ENCODE assay signal across 25 cellular contexts in the genomic region with DNA sequence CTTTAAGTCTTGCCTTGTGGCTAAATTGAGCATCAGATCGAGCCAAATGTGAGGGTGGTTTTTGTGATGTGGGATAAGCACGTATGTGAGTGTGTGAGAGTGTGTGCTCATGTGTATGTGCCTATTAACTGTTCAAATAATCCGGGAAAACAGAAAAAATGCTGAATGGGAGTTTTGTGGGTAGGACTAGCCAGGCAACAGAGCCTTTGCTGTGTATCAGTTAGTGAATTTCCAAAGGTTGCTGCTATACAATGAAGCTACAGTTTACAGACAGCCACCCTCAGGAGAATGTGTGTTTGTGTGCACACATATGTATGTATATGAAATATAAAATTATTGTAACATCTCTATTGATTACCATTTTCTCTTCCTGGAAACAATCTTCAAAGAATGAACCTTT.
"Had no signal": no experiment of that assay in that cellular context is flagged by ENCODE, and none has a peak within 500 bp of the region (broad histone marks: within the 10 kb centered on the region; RNA-seq: fewer than 3 reads in every experiment).

No MANE protein-coding gene starts in this region.

- H3K27ac Mint-ChIP-seq: activated B cell treated with CpG ODN at 0.5 μM for 24 hours; activated CD8-positive, alpha-beta T cell treated with anti-CD3 and anti-CD28 coated beads for 36 hours; activated naive CD8-positive, alpha-beta T cell treated with anti-CD3 and anti-CD28 coated beads, Interleukin-2, amount 50 U/mL, for 24 hours; activated T-helper 17 cell treated with anti-CD3 and anti-CD28 coated beads, Interleukin-2, amount 50 U/mL, for 72 hours; endodermal cell; immature natural killer cell; naive thymus-derived CD4-positive, alpha-beta T cell; type B pancreatic cell had no signal

- H3K4me3 Mint-ChIP-seq: activated B cell treated with CpG ODN at 0.5 μM for 24 hours; activated CD8-positive, alpha-beta T cell treated with anti-CD3 and anti-CD28 coated beads for 36 hours; activated naive CD8-positive, alpha-beta T cell treated with anti-CD3 and anti-CD28 coated beads, Interleukin-2, amount 50 U/mL, for 24 hours; activated T-cell treated with anti-CD3 and anti-CD28 coated beads, Interleukin-2, amount 50 U/mL, for 4 hours; activated T-helper 17 cell treated with anti-CD3 and anti-CD28 coated beads, Interleukin-2, amount 50 U/mL, for 72 hours; endodermal cell; immature natural killer cell; naive thymus-derived CD4-positive, alpha-beta T cell; type B pancreatic cell had no signal

- H3K27me3 Mint-ChIP-seq: activated B cell treated with CpG ODN at 0.5 μM for 24 hours; activated CD8-positive, alpha-beta T cell treated with anti-CD3 and anti-CD28 coated beads for 36 hours; activated naive CD8-positive, alpha-beta T cell treated with anti-CD3 and anti-CD28 coated beads, Interleukin-2, amount 50 U/mL, for 24 hours; activated T-helper 17 cell treated with anti-CD3 and anti-CD28 coated beads, Interleukin-2, amount 50 U/mL, for 72 hours; naive thymus-derived CD4-positive, alpha-beta T cell; type B pancreatic cell had no signal

- ATAC-seq: activated CD8-positive, alpha-beta T cell treated with anti-CD3 and anti-CD28 coated beads for 36 hours; activated naive CD8-positive, alpha-beta T cell treated with anti-CD3 and anti-CD28 coated beads, Interleukin-2, amount 50 U/mL, for 24 hours; activated T-cell treated with anti-CD3 and anti-CD28 coated beads, Interleukin-2, amount 50 U/mL, for 4 hours; activated T-helper 17 cell treated with anti-CD3 and anti-CD28 coated beads, Interleukin-2, amount 50 U/mL, for 72 hours; esophagus mucosa; heart left ventricle; naive thymus-derived CD4-positive, alpha-beta T cell; psoas muscle had no signal

- H3K9me3 Mint-ChIP-seq: activated B cell treated with CpG ODN at 0.5 μM for 24 hours; activated naive CD8-positive, alpha-beta T cell treated with anti-CD3 and anti-CD28 coated beads, Interleukin-2, amount 50 U/mL, for 24 hours; activated T-cell treated with anti-CD3 and anti-CD28 coated beads, Interleukin-2, amount 50 U/mL, for 4 hours; endodermal cell; type B pancreatic cell had no signal

- H3K36me3 Mint-ChIP-seq: immature natural killer cell; naive thymus-derived CD4-positive, alpha-beta T cell; type B pancreatic cell had no signal

- H3K4me1 Mint-ChIP-seq: activated B cell treated with CpG ODN at 0.5 μM for 24 hours; activated naive CD8-positive, alpha-beta T cell treated with anti-CD3 and anti-CD28 coated beads, Interleukin-2, amount 50 U/mL, for 24 hours; activated T-helper 17 cell treated with anti-CD3 and anti-CD28 coated beads, Interleukin-2, amount 50 U/mL, for 72 hours; immature natural killer cell; naive thymus-derived CD4-positive, alpha-beta T cell had no signal

- DNase-seq: activated B cell treated with CpG ODN at 0.5 μM for 24 hours; activated CD4-positive, alpha-beta T cell treated with anti-CD3 and anti-CD28 coated beads, Interleukin-2, amount 50 U/mL, for 1 hour; activated CD8-positive, alpha-beta T cell treated with anti-CD3 and anti-CD28 coated beads for 36 hours; activated gamma-delta T cell treated with Interleukin-2 at 50 U/mL for 16 hours; activated naive CD4-positive, alpha-beta T cell treated with anti-CD3 and anti-CD28 coated beads, Interleukin-2, amount 50 U/mL, for 16 hours; activated naive CD8-positive, alpha-beta T cell treated with anti-CD3 and anti-CD28 coated beads, Interleukin-2, amount 50 U/mL, for 24 hours; activated T-cell treated with anti-CD3 and anti-CD28 coated beads, Interleukin-2, amount 50 U/mL, for 4 hours; amygdala; caudate nucleus; endodermal cell; foreskin fibroblast; heart left ventricle; hypothalamus; immature natural killer cell; midbrain; naive thymus-derived CD4-positive, alpha-beta T cell; occipital lobe; psoas muscle; stimulated activated CD4-positive, alpha-beta T cell treated with anti-CD3 and anti-CD28 coated beads, Interleukin-15, amount 100 ng/mL, for 24 hours; stimulated activated CD4-positive, alpha-beta T cell treated with anti-CD3 and anti-CD28 coated beads, Interleukin-2, amount 100 ng/mL, for 24 hours; stimulated activated naive CD4-positive, alpha-beta T cell treated with Interleukin-2 at 50 U/mL for 16 hours; testis had no signal
